1 cellular context compared by ENCODE assay signal in genomic region chr2:39227628-39228412, GRCh38.
TF ChIP-seq lines count a peak whose summit lies in the region.

No MANE protein-coding gene starts in this region.

TF ChIP-seq in HepG2, 621 proteins besides CTCF, POLR2A, EP300 and RAD21 (continued from another document and continues in another):
- peak; percentile 28; the same call in 1 of the 2 replicates for TF ChIP-seq ZBTB33 (CRISPR knock-in tag; IDR thresholded peaks at IDR 0.05)
- no peak; the same call in 1 of the 2 replicates for TF ChIP-seq PPARG (CRISPR knock-in tag; conservative IDR thresholded peaks at IDR 0.05)
- peak; percentile 46; the same call in 1 of the 2 replicates for TF ChIP-seq ZNF687 (CRISPR knock-in tag; IDR thresholded peaks at IDR 0.05)
- peak; percentile 40; the same call in 1 of the 2 replicates for TF ChIP-seq BORCS8-MEF2B (CRISPR knock-in tag; IDR thresholded peaks at IDR 0.05)
- no peak for TF ChIP-seq MYNN (CRISPR knock-in tag; IDR thresholded peaks at IDR 0.05; ENCODE audit: low read depth)
- TF ChIP-seq ZNF614 (CRISPR knock-in tag; IDR thresholded peaks at IDR 0.05; ENCODE audit: borderline replicate concordance) = peak; percentile 65
- TF ChIP-seq ZBTB25 (CRISPR knock-in tag; IDR thresholded peaks at IDR 0.05) = peak; percentile 57; the same call in 1 of the 2 replicates
- TF ChIP-seq ATAD3A (CRISPR knock-in tag; IDR thresholded peaks at IDR 0.05) = no peak
- TF ChIP-seq TBX3 (IDR thresholded peaks at IDR 0.05; ENCODE audit: borderline replicate concordance) = no peak
- no peak for TF ChIP-seq KIAA2018 (CRISPR knock-in tag; IDR thresholded peaks at IDR 0.05; ENCODE audit: borderline replicate concordance)
- peak; percentile 65; the same call in 1 of the 2 replicates for TF ChIP-seq ZSCAN9 (CRISPR knock-in tag; IDR thresholded peaks at IDR 0.05; ENCODE audit: borderline replicate concordance)
- no peak for TF ChIP-seq GPN1 (CRISPR knock-in tag; IDR thresholded peaks at IDR 0.05; ENCODE audit: borderline replicate concordance)
- peak; percentile 76 for TF ChIP-seq ARID5B (CRISPR knock-in tag; IDR thresholded peaks at IDR 0.05)
- no peak for TF ChIP-seq AGO1 (IDR thresholded peaks at IDR 0.05; ENCODE audit: low read depth, low read length, poor library complexity, severe bottlenecking)
- no peak for TF ChIP-seq SPEN (CRISPR knock-in tag; IDR thresholded peaks at IDR 0.05; ENCODE audit: low read depth)
- TF ChIP-seq ZHX1 (CRISPR knock-in tag; IDR thresholded peaks at IDR 0.05; ENCODE audit: low read depth) = no peak
- no peak for TF ChIP-seq ZNF441 (CRISPR knock-in tag; IDR thresholded peaks at IDR 0.05; ENCODE audit: borderline replicate concordance)
- peak; percentile 19; the same call in 1 of the 2 replicates for TF ChIP-seq RXRB (CRISPR knock-in tag; IDR thresholded peaks at IDR 0.05; ENCODE audit: borderline replicate concordance)
- 0 out of 2 replicates have a peak, but pooled peaks have one; percentile 40 for TF ChIP-seq ZNF770 (CRISPR knock-in tag; IDR thresholded peaks at IDR 0.05)
- TF ChIP-seq MTF2 (CRISPR knock-in tag; IDR thresholded peaks at IDR 0.05; ENCODE audit: borderline replicate concordance) = no peak
- TF ChIP-seq ZNF546 (CRISPR knock-in tag; conservative IDR thresholded peaks at IDR 0.05) = no peak
- TF ChIP-seq MIER3 (CRISPR knock-in tag; IDR thresholded peaks at IDR 0.05; ENCODE audit: borderline replicate concordance) = 0 out of 2 replicates have a peak, but pooled peaks have one; percentile 12
- TF ChIP-seq NCOA2 (CRISPR knock-in tag; IDR thresholded peaks at IDR 0.05) = peak; percentile 46; the same call in 1 of the 2 replicates
- TF ChIP-seq THAP11 (CRISPR knock-in tag; IDR thresholded peaks at IDR 0.05) = peak; percentile 65; the same call in 1 of the 2 replicates
